In the genomic region with DNA sequence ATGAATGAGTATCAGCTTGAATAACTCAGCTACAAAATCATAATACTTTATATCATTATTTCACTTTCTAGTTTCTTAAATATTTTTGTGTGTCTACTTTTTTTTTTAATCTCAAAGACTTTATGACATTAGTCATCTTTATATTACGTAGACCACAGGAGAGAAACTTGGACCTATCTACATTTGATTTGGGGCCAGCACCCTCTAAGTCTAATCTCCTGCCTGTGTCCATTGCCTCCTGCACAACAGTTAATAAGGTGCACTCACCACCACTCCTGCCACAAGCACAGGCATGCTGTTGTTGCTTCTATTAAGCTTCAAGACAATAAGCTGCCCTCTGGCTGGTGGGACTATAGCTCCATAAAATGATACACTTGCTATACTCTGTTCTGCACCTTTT, we compare ENCODE assay signal across 18 cellular contexts.
A peak's percentile ranks its signal among the peaks of the same experiment; 100 is the strongest.
DNase-seq lines count a peak whose midpoint lies in the region; TF ChIP-seq lines count a peak whose summit lies in the region.
"Had no signal": no experiment of that assay in that cellular context is flagged by ENCODE, and none has a peak within 500 bp of the region (broad histone marks: within the 10 kb centered on the region; RNA-seq: fewer than 3 reads in every experiment).

No MANE protein-coding gene starts in this region.

- CTCF ChIA-PET in A673 (lab: Charles Lee): no interaction called here

- H3K27ac ChIP-seq in A673 (ENCODE audit: low read depth, low read length, poor library complexity, severe bottlenecking) (no peak overlapping the region), substantia nigra (ENCODE audit: low read depth, low read length, poor library complexity, severe bottlenecking) (no peak overlapping the region)
- H3K27ac ChIP-seq: 22Rv1, SK-N-MC had no signal

- H3K4me3 ChIP-seq in astrocyte of the spinal cord (ENCODE audit: low read depth, low read length) (no peak overlapping the region), A673 (ENCODE audit: low read depth, low read length, poor library complexity, severe bottlenecking) (no peak overlapping the region)
- H3K4me3 ChIP-seq: SK-N-MC had no signal

- H3K36me3 ChIP-seq in A673 (ENCODE audit: insufficient read depth, low read length, poor library complexity, severe bottlenecking): no peaks in the 10 kb centered on the region

- POLR2A ChIA-PET in A673 (lab: Charles Lee; ENCODE audit: low non-redundant PET): no interaction called here

- DNase-seq in DMS53 (lab: John Stamatoyannopoulos, UW): peak; percentile 21
- DNase-seq in DMS53 treated with DMSO at 0.1 percent for 48 hours (lab: John Stamatoyannopoulos, UW; ENCODE audit: unreplicated experiment): no peak
- DNase-seq in M059J (ENCODE audit: low read depth): peak; percentile 32
- peak; percentile 15 for DNase-seq in astrocyte of the spinal cord (ENCODE audit: low read depth, low spot score)
- DNase-seq in kidney glomerular epithelial cell (lab: John Stamatoyannopoulos, UW): peak; percentile 36
- DNase-seq in A673 (ENCODE audit: low spot score): no peak
- no peak for DNase-seq in substantia nigra (lab: John Stamatoyannopoulos, UW)
- no peak for DNase-seq in HK-2 (ENCODE audit: unreplicated experiment)
- DNase-seq: CD4-positive, alpha-beta T cell; HFFc6; NCI-H1092 treated with DMSO at 0.1 percent for 48 hours; NCI-H2029 treated with DMSO at 0.1 percent for 48 hours; NCI-H510A; NCI-H748 treated with DMSO at 0.1 percent for 48 hours; NK-92 treated with Interleukin-12 subunit alpha and Interleukin-12 subunit beta, amount 100 ng/mL, for 24 hours; Right ventricle myocardium superior had no signal

- no TSS peak for BruUV-seq in A673 (replicated peaks; lab: Mats Ljungman, UMichigan)

- no peaks in the 10 kb centered on the region for H3K4me1 ChIP-seq in A673 (ENCODE audit: insufficient read depth, low read length, poor library complexity, severe bottlenecking)

- TF ChIP-seq CTCF in astrocyte of the spinal cord (IDR thresholded peaks at IDR 0.05; ENCODE audit: low read depth, low read length): no peak
- no peak for TF ChIP-seq CTCF in A673 (conservative IDR thresholded peaks at IDR 0.05; ENCODE audit: low read depth, low read length)

- in situ Hi-C loops in astrocyte of the spinal cord (cut with HindIII; ENCODE audit: low sequenced_read_pairs): no loop called here

- intact Hi-C loops in A673 (cut with micrococcal nuclease; ENCODE audit: unreplicated experiment): no loop called here

- no peaks in the 10 kb centered on the region for H3K9me3 ChIP-seq in A673 (ENCODE audit: low read depth, low read length, poor library complexity, severe bottlenecking)

- no peaks in the 10 kb centered on the region for H3K27me3 ChIP-seq in A673 (replicated peaks; ENCODE audit: insufficient read depth, low read depth, low read length, poor library complexity)

Comparison
In these comparisons a context has a peak if more than half of its experiments do, and no peak if none do; other contexts are left out.
1. DNase-seq: peak in DMS53 (single experiment), M059J (single experiment), astrocyte of the spinal cord (single experiment) and kidney glomerular epithelial cell (single experiment); none in DMS53 treated with DMSO at 0.1 percent for 48 hours (single experiment), A673 (single experiment), substantia nigra (0 of 49) and HK-2 (single experiment).